Comparison of ENCODE assay signal across 19 cellular contexts in genomic region chr3:162641317-162641716, GRCh38.
"Had no signal": no experiment of that assay in that cellular context is flagged by ENCODE, and none has a peak within 500 bp of the region (broad histone marks: within the 10 kb centered on the region; RNA-seq: fewer than 3 reads in every experiment).

No MANE protein-coding gene starts in this region.

- H3K36me3 Mint-ChIP-seq: natural killer cell treated with Interleukin-12 subunit alpha and Interleukin-12 subunit beta and Interleukin-15 and Interleukin-18, amount 100 ng/mL, for 72 hours had no signal

- DNase-seq: effector memory CD4-positive, alpha-beta T cell; gastrocnemius medialis; heart right ventricle; hypothalamus; left ventricle myocardium inferior; mesenchymal stem cell; midbrain; occipital lobe; right lobe of liver; stimulated activated naive CD4-positive, alpha-beta T cell; stomach; substantia nigra; trophoblast cell had no signal

- H3K36me3 ChIP-seq: gastrocnemius medialis, heart right ventricle, left ventricle myocardium inferior, neural progenitor cell, prostate gland, right lobe of liver, stomach had no signal

- H3K4me1 ChIP-seq: gastrocnemius medialis, heart right ventricle, left ventricle myocardium inferior, neural progenitor cell, parathyroid adenoma, prostate gland, right lobe of liver, stomach had no signal

- H3K27ac Mint-ChIP-seq: natural killer cell treated with Interleukin-12 subunit alpha and Interleukin-12 subunit beta and Interleukin-15 and Interleukin-18, amount 100 ng/mL, for 72 hours; neural progenitor cell had no signal

- H3K4me3 ChIP-seq: gastrocnemius medialis, heart right ventricle, left ventricle myocardium inferior, lung, neural progenitor cell, prostate gland, right lobe of liver, stomach had no signal

- H3K27me3 Mint-ChIP-seq: natural killer cell treated with Interleukin-12 subunit alpha and Interleukin-12 subunit beta and Interleukin-15 and Interleukin-18, amount 100 ng/mL, for 72 hours had no signal

- H3K9me3 ChIP-seq: gastrocnemius medialis, prostate gland, right lobe of liver had no signal

- H3K4me3 Mint-ChIP-seq: natural killer cell treated with Interleukin-12 subunit alpha and Interleukin-12 subunit beta and Interleukin-15 and Interleukin-18, amount 100 ng/mL, for 72 hours; neural progenitor cell had no signal

- ATAC-seq: esophagus mucosa; gastrocnemius medialis; heart right ventricle; natural killer cell treated with Interleukin-12 subunit alpha and Interleukin-12 subunit beta and Interleukin-15 and Interleukin-18, amount 100 ng/mL, for 72 hours; right lobe of liver had no signal

- H2AFZ ChIP-seq: neural progenitor cell, parathyroid adenoma had no signal

- H3K4me2 ChIP-seq: neural progenitor cell had no signal

- H3K79me2 ChIP-seq: parathyroid adenoma had no signal

- H3K4me1 Mint-ChIP-seq: neural progenitor cell had no signal

- H3K27ac ChIP-seq: gastrocnemius medialis, heart right ventricle, left ventricle myocardium inferior, neural progenitor cell, parathyroid adenoma, prostate gland, right lobe of liver, stomach had no signal

- H3K9ac ChIP-seq: neural progenitor cell, parathyroid adenoma had no signal

- H3K27me3 ChIP-seq: gastrocnemius medialis, heart right ventricle, neural progenitor cell, right lobe of liver, stomach had no signal
